19 cellular contexts compared by ENCODE assay signal in genomic region chrX:20906571-20906970, GRCh38.
A peak's percentile ranks its signal among the peaks of the same experiment; 100 is the strongest.
DNase-seq lines count a peak whose midpoint lies in the region; ATAC-seq, FAIRE-seq and TF ChIP-seq lines count a peak whose summit lies in the region.
"Had no signal": no experiment of that assay in that cellular context is flagged by ENCODE, and none has a peak within 500 bp of the region (broad histone marks: within the 10 kb centered on the region; RNA-seq: fewer than 3 reads in every experiment).

No MANE protein-coding gene starts in this region.

- H3K79me2 ChIP-seq in HepG2 (ENCODE audit: insufficient read depth, low read length) = no peaks in the 10 kb centered on the region

- H2BK120ac ChIP-seq in mesenchymal stem cell (ENCODE audit: low read depth, low read length) = no peak overlapping the region

- TF ChIP-seq POLR2A in NB4 (IDR thresholded peaks at IDR 0.05; ENCODE audit: extremely low read depth, insufficient read length) = no peak
- TF ChIP-seq POLR2A in HepG2 (IDR thresholded peaks at IDR 0.05; ENCODE audit: insufficient read depth in 1 of 2, low read depth in 2 of 2, low read length in 2 of 2) = no peak

- FAIRE-seq in HepG2 (lab: Jason Lieb, UNC) = no peak
- FAIRE-seq: GM12878 had no signal

- in situ Hi-C loops in brain microvascular endothelial cell (cut with HindIII; ENCODE audit: low pct_ligation_motif_present, low sequenced_read_pairs) (no loop called here), HepG2 (cut with HindIII; ENCODE audit: extremely low pct_ligation_motif_present, low pct_unique_long_range_greater_than_20kb) (no loop called here)

- no peak overlapping the region for H3K18ac ChIP-seq in mesenchymal stem cell (ENCODE audit: low read depth in 1 of 2, low read length in 2 of 2)

- H3K27ac ChIP-seq in brain microvascular endothelial cell (no peak overlapping the region), upper lobe of right lung (no peak overlapping the region), HepG2 (ENCODE audit: extremely low read length, insufficient read depth, low read length) (no peak overlapping the region), mesenchymal stem cell (ENCODE audit: low read length, poor library complexity, severe bottlenecking) (no peak overlapping the region)
- H3K27ac ChIP-seq: C4-2B, PC-9 had no signal

- no peak for TF ChIP-seq RAD21 in HepG2 (CRISPR knock-in tag; IDR thresholded peaks at IDR 0.05)

- H3K23ac ChIP-seq in mesenchymal stem cell (ENCODE audit: low read length in 2 of 2) = no peak overlapping the region

- no peak for TF ChIP-seq EP300 in HepG2 (IDR thresholded peaks at IDR 0.05; ENCODE audit: low read depth in 2 of 2, low read length in 2 of 2)
- TF ChIP-seq EP300 in HepG2 (CRISPR knock-in tag; IDR thresholded peaks at IDR 0.05; ENCODE audit: borderline replicate concordance) = no peak

- intact Hi-C loops in upper lobe of right lung (cut with DNase I) = no loop called here
- intact Hi-C loops in HepG2 (cut with micrococcal nuclease; ENCODE audit: unreplicated experiment) = no loop called here

- no peak overlapping the region for H3K4ac ChIP-seq in mesenchymal stem cell (ENCODE audit: low read depth in 1 of 2, low read length in 2 of 2)

- H2AFZ ChIP-seq in HepG2 (ENCODE audit: low read length) (no peak overlapping the region), mesenchymal stem cell (ENCODE audit: low read depth, low read length) (no peak overlapping the region)
- H2AFZ ChIP-seq: PC-9 had no signal

- H3K4me1 ChIP-seq in upper lobe of right lung (no peaks in the 10 kb centered on the region), HepG2 (ENCODE audit: insufficient read depth, low read length) (no peaks in the 10 kb centered on the region), mesenchymal stem cell (ENCODE audit: control insufficient read depth, insufficient read depth, low read depth, low read length) (no peaks in the 10 kb centered on the region)
- H3K4me1 ChIP-seq: Caco-2 had no signal

- H3K36me3 ChIP-seq in brain microvascular endothelial cell (replicated peaks) (no peaks in the 10 kb centered on the region), upper lobe of right lung (no peaks in the 10 kb centered on the region), HepG2 (replicated peaks in 1 of 2; ENCODE audit: control insufficient read depth in 1 of 2, insufficient read depth in 2 of 2, low read length in 2 of 2) (no peaks in the 10 kb centered on the region), mesenchymal stem cell (ENCODE audit: control insufficient read depth in 1 of 2, insufficient read depth in 2 of 2, low read depth in 1 of 2, low read length in 2 of 2) (no peaks in the 10 kb centered on the region)

- ATAC-seq in upper lobe of right lung (no peak), HepG2 (no peak)
- ATAC-seq: GM12878, SK-N-SH treated with all-trans-retinoic acid at 6 μM for 48 hours had no signal

- POLR2A ChIA-PET in HepG2 (lab: Yijun Ruan, JAX) = no interaction called here

- H4K8ac ChIP-seq in mesenchymal stem cell (ENCODE audit: low read length) = no peak overlapping the region

- no peak overlapping the region for H3K9ac ChIP-seq in HepG2 (ENCODE audit: insufficient read depth, low read depth, low read length)
- H3K9ac ChIP-seq in mesenchymal stem cell (ENCODE audit: low read length) = no peak overlapping the region

- H2BK5ac ChIP-seq in mesenchymal stem cell (ENCODE audit: low read depth, low read length, poor library complexity, severe bottlenecking) = no peak overlapping the region

- DNase-seq in ELR (ENCODE audit: low read depth) (peak; percentile 7), NB4 (ENCODE audit: low read depth) (peak; percentile 0), brain microvascular endothelial cell (peak; percentile 33), myocyte (ENCODE audit: low read depth) (peak; percentile 5), COLO829 (ENCODE audit: low spot score) (no peak), upper lobe of right lung (no peak), HepG2 (ENCODE audit: low spot score) (no peak), mesenchymal stem cell (no peak)
- DNase-seq: ACHN, Caco-2, H7, NCI-H1436, NCI-H2081 treated with DMSO at 0.1 percent for 48 hours, NCI-H526, PC-9, Right ventricle myocardium superior had no signal

- H2BK15ac ChIP-seq in mesenchymal stem cell (ENCODE audit: low read depth, poor library complexity, severe bottlenecking) = no peak overlapping the region

- H3K27me3 ChIP-seq in brain microvascular endothelial cell (replicated peaks) (no peaks in the 10 kb centered on the region), upper lobe of right lung (no peaks in the 10 kb centered on the region), HepG2 (ENCODE audit: control insufficient read depth in 1 of 2, insufficient read depth in 2 of 2, low read length in 2 of 2) (no peaks in the 10 kb centered on the region), mesenchymal stem cell (ENCODE audit: control insufficient read depth in 1 of 2, insufficient read depth in 1 of 2, low read length in 2 of 2) (no peaks in the 10 kb centered on the region)

- H4K20me1 ChIP-seq in HepG2 (ENCODE audit: insufficient read depth, low read length) = no peaks in the 10 kb centered on the region

- no peaks in the 10 kb centered on the region for H3K79me1 ChIP-seq in mesenchymal stem cell (replicated peaks; ENCODE audit: low read length, poor library complexity, severe bottlenecking)

- H3K4me3 ChIP-seq in NB4 (ENCODE audit: low read depth, low read length) (no peak overlapping the region), brain microvascular endothelial cell (ENCODE audit: low read depth, low read length) (no peak overlapping the region), upper lobe of right lung (no peak overlapping the region), HepG2 (replicated peaks in 1 of 3; ENCODE audit: insufficient read depth in 1 of 3, low read depth in 2 of 3, low read length in 3 of 3) (no peak overlapping the region), mesenchymal stem cell (ENCODE audit: insufficient read depth in 1 of 2, low read depth in 1 of 2, low read length in 2 of 2) (no peak overlapping the region)
- H3K4me3 ChIP-seq: GM12878, PC-9 had no signal

- H3K9me3 ChIP-seq in upper lobe of right lung (no peaks in the 10 kb centered on the region), HepG2 (ENCODE audit: low read length) (no peaks in the 10 kb centered on the region), mesenchymal stem cell (ENCODE audit: control insufficient read depth, low read length) (no peaks in the 10 kb centered on the region)
- H3K9me3 ChIP-seq: Caco-2 had no signal

- no TSS peak for BruUV-seq in HepG2 (replicated peaks; lab: Mats Ljungman, UMichigan)

- no peak overlapping the region for H2AK5ac ChIP-seq in mesenchymal stem cell (ENCODE audit: low read length, severe bottlenecking)

- CTCF ChIA-PET in HepG2 (lab: Yijun Ruan, JAX; ENCODE audit: low intra/inter-chr PET ratio, low total read pairs) = no interaction called here

- H4K91ac ChIP-seq in mesenchymal stem cell (ENCODE audit: low read length) = no peak overlapping the region

- TF ChIP-seq CTCF in NB4 (IDR thresholded peaks at IDR 0.05; ENCODE audit: low read depth, low read length) (no peak), brain microvascular endothelial cell (IDR thresholded peaks at IDR 0.05; ENCODE audit: low read depth, low read length, missing control alignments) (no peak), upper lobe of right lung (IDR thresholded peaks at IDR 0.05) (no peak), HepG2 (CRISPR knock-in tag; IDR thresholded peaks at IDR 0.05) (no peak)

- H3K14ac ChIP-seq in mesenchymal stem cell (ENCODE audit: low read length in 2 of 2) = no peak overlapping the region

- H3K4me2 ChIP-seq in HepG2 (ENCODE audit: low read depth, low read length) (no peak overlapping the region), mesenchymal stem cell (ENCODE audit: low read length, poor library complexity, severe bottlenecking) (no peak overlapping the region)
- H3K4me2 ChIP-seq: PC-9 had no signal

- no peak overlapping the region for H2BK12ac ChIP-seq in mesenchymal stem cell (ENCODE audit: low read length in 2 of 2)

TF ChIP-seq in HepG2, 621 proteins besides CTCF, POLR2A, EP300 and RAD21:
- TF ChIP-seq ELK4 (CRISPR knock-in tag; IDR thresholded peaks at IDR 0.05; ENCODE audit: borderline replicate concordance) = no peak
- no peak for TF ChIP-seq E2F2 (CRISPR knock-in tag; IDR thresholded peaks at IDR 0.05; ENCODE audit: borderline replicate concordance)
- no peak for TF ChIP-seq ZNF552 (CRISPR knock-in tag; IDR thresholded peaks at IDR 0.05; ENCODE audit: borderline replicate concordance)
- TF ChIP-seq ZSCAN9 (CRISPR knock-in tag; IDR thresholded peaks at IDR 0.05; ENCODE audit: borderline replicate concordance) = no peak
- TF ChIP-seq ZNF225 (CRISPR knock-in tag; IDR thresholded peaks at IDR 0.05) = no peak
TF ChIP-seq in HepG2: peak in this region for 0.

Comparison
In these comparisons a context has a peak if more than half of its experiments do, and no peak if none do; other contexts are left out.
1. DNase-seq: peak in ELR (single experiment), NB4 (single experiment), brain microvascular endothelial cell (single experiment) and myocyte (single experiment); none in COLO829 (single experiment), upper lobe of right lung (single experiment), HepG2 (single experiment) and mesenchymal stem cell (single experiment).